Comparison of ENCODE assay signal across 8 cellular contexts in genomic region chr2:69375494-69376353, GRCh38. TPM values are rescaled to one million over a fixed set of nuclear protein-coding genes. Genes with fewer than 3 reads are reported as not detected.
DNase-seq lines count a peak whose midpoint lies in the region; ATAC-seq lines count a peak whose summit lies in the region.
"Had no signal": no experiment of that assay in that cellular context is flagged by ENCODE, and none has a peak within 500 bp of the region (broad histone marks: within the 10 kb centered on the region; RNA-seq: fewer than 3 reads in every experiment).

No MANE protein-coding gene starts in this region.

- in situ Hi-C loops in G401 (cut with HindIII; ENCODE audit: low sequenced_read_pairs), result no loop called here

- DNase-seq in G401 (ENCODE audit: low spot score) (peak; percentile 29), LHCN-M2 (ENCODE audit: low read depth) (peak; percentile 35), SKM-1 (lab: John Stamatoyannopoulos, UW; ENCODE audit: unreplicated experiment) (peak; percentile 41), glomerular visceral epithelial cell (ENCODE audit: extremely low spot score) (peak; percentile 37), renal cortical epithelial cell (ENCODE audit: low read depth) (peak; percentile 49)
- DNase-seq in NK-92 treated with Interleukin-12 subunit alpha and Interleukin-12 subunit beta, amount 100 ng/mL, for 24 hours (lab: John Stamatoyannopoulos, UW), result no peak
- DNase-seq: activated B cell treated with CpG ODN at 0.5 μM for 24 hours had no signal

- ATAC-seq in GM21529 (IDR thresholded peaks at IDR 0.05; ENCODE audit: unreplicated experiment), result no peak

RNA-seq across cellular contexts. Expression of gene GFPT1, which starts 11.3 kb away (rescaled TPM):
- total RNA-seq in G401 (2014; rRNA removed; shearing (Covaris generic)), result 11.6 and 20.4 TPM in 2 replicates
- total RNA-seq in LHCN-M2 (2014; rRNA removed) (31.0 and 32.6 TPM in 2 replicates), renal cortical epithelial cell (65.3 and 74.3 TPM in 2 replicates)
- polyA plus RNA-seq in LHCN-M2 (2012), result 18.4 TPM
